ENCODE assay signal across 23 cellular contexts in the genomic region with DNA sequence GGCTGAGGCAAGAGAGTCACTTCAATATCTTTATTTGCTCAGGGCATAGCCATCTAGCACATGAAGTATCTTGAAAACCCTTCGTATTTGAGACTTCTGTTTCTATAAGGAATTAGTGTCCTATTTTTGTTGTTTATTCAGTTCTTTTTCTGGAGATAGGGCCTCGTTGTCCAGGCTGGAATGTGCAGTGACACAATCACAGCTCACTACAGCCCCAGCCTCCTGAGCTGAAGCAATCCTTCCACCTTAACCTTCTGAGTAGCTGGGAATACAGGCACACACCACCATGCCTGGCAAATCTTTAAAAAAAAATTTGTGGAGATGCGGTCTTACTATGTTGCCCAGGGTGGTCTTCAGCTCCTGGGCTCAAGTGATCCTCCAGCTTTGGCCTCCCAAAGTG. TPM values are rescaled to one million over a fixed set of nuclear protein-coding genes. Genes with fewer than 3 reads are reported as not detected.
DNase-seq lines count a peak whose midpoint lies in the region; ATAC-seq, FAIRE-seq and TF ChIP-seq lines count a peak whose summit lies in the region.
"Had no signal": no experiment of that assay in that cellular context is flagged by ENCODE, and none has a peak within 500 bp of the region (broad histone marks: within the 10 kb centered on the region; RNA-seq: fewer than 3 reads in every experiment).

No MANE protein-coding gene starts in this region.

- ATAC-seq in HepG2 (peak; percentile 69), right lobe of liver (no peak)
- ATAC-seq: A549 had no signal

- H3K9ac ChIP-seq in HepG2 (ENCODE audit: insufficient read depth, low read depth, low read length): no peak overlapping the region
- H3K9ac ChIP-seq in mesenchymal stem cell (ENCODE audit: low read length): no peak overlapping the region
- H3K9ac ChIP-seq: GM23248 had no signal

- no peak overlapping the region for H3K23ac ChIP-seq in mesenchymal stem cell (ENCODE audit: low read length in 2 of 2)

- H3K14ac ChIP-seq in mesenchymal stem cell (ENCODE audit: low read length in 2 of 2): no peak overlapping the region

- H2BK120ac ChIP-seq in mesenchymal stem cell (ENCODE audit: low read depth, low read length): no peak overlapping the region

- H2AFZ ChIP-seq in HepG2 (ENCODE audit: low read length) (no peak overlapping the region), mesenchymal stem cell (ENCODE audit: low read depth, low read length) (no peak overlapping the region)
- H2AFZ ChIP-seq: GM23248 had no signal

- H4K91ac ChIP-seq in mesenchymal stem cell (ENCODE audit: low read length): no peak overlapping the region

- H3K4me3 Mint-ChIP-seq in activated CD4-positive, alpha-beta T cell treated with anti-CD3 and anti-CD28 coated beads, Interleukin-2, amount 10 ng/mL, durations not matched to agents 7 days and 5 days: no peak overlapping the region
- no peak overlapping the region for H3K4me3 Mint-ChIP-seq in immature natural killer cell
- H3K4me3 Mint-ChIP-seq: CD4-positive, alpha-beta T cell; IgD-negative memory B cell had no signal

- H2AK5ac ChIP-seq in mesenchymal stem cell (ENCODE audit: low read length, severe bottlenecking): no peak overlapping the region

- no peaks in the 10 kb centered on the region for H3K4me1 Mint-ChIP-seq in activated CD4-positive, alpha-beta T cell treated with anti-CD3 and anti-CD28 coated beads, Interleukin-2, amount 10 ng/mL, durations not matched to agents 7 days and 5 days
- peaks cover 14 to 41% of the 10 kb centered on the region in 2 donors for H3K4me1 Mint-ChIP-seq in immature natural killer cell

- no peaks in the 10 kb centered on the region for H4K20me1 ChIP-seq in HepG2 (ENCODE audit: insufficient read depth, low read length)

- in situ Hi-C loops in HepG2 (cut with HindIII; ENCODE audit: extremely low pct_ligation_motif_present, low pct_unique_long_range_greater_than_20kb): no loop called here

- peaks cover 20% of the 10 kb centered on the region; the same call in 1 of the 2 replicates for H3K4me1 ChIP-seq in HepG2 (ENCODE audit: insufficient read depth, low read length)
- no peaks in the 10 kb centered on the region for H3K4me1 ChIP-seq in right lobe of liver
- no peaks in the 10 kb centered on the region for H3K4me1 ChIP-seq in mesenchymal stem cell (ENCODE audit: control insufficient read depth, insufficient read depth, low read depth, low read length)
- H3K4me1 ChIP-seq: A549, Caco-2, HAP-1 had no signal

- H3K27me3 ChIP-seq in HepG2 (ENCODE audit: control insufficient read depth in 1 of 2, insufficient read depth in 2 of 2, low read length in 2 of 2) (no peaks in the 10 kb centered on the region), right lobe of liver (no peaks in the 10 kb centered on the region), mesenchymal stem cell (ENCODE audit: control insufficient read depth in 1 of 2, insufficient read depth in 1 of 2, low read length in 2 of 2) (no peaks in the 10 kb centered on the region)

- no peak overlapping the region for H3K4ac ChIP-seq in mesenchymal stem cell (ENCODE audit: low read depth in 1 of 2, low read length in 2 of 2)

- POLR2A ChIA-PET in HepG2 (lab: Yijun Ruan, JAX): no interaction called here
- POLR2A ChIA-PET in activated CD4-positive, alpha-beta T cell treated with anti-CD3 and anti-CD28 coated beads, Interleukin-2, amount 10 ng/mL, durations not matched to agents 7 days and 5 days (lab: Charles Lee): no interaction called here

- peaks cover 9% of the 10 kb centered on the region for H3K9me3 Mint-ChIP-seq in activated CD4-positive, alpha-beta T cell treated with anti-CD3 and anti-CD28 coated beads, Interleukin-2, amount 10 ng/mL, durations not matched to agents 7 days and 5 days
- H3K9me3 Mint-ChIP-seq in immature natural killer cell: peaks cover 5 to 26% (median 17%) of the 10 kb centered on the region in 6 donors

- H3K36me3 ChIP-seq in HepG2 (replicated peaks in 1 of 2; ENCODE audit: control insufficient read depth in 1 of 2, insufficient read depth in 2 of 2, low read length in 2 of 2) (peaks cover 0 to 2% of the 10 kb centered on the region in 2 experiments; a peak in 2 of 5 replicates), right lobe of liver (no peaks in the 10 kb centered on the region), mesenchymal stem cell (ENCODE audit: control insufficient read depth in 1 of 2, insufficient read depth in 2 of 2, low read depth in 1 of 2, low read length in 2 of 2) (peaks cover 3 to 4% of the 10 kb centered on the region in 2 experiments)
- H3K36me3 ChIP-seq: HAP-1 had no signal

- BruUV-seq in HepG2 (replicated peaks; lab: Mats Ljungman, UMichigan): no TSS peak

- no peak overlapping the region for H4K8ac ChIP-seq in mesenchymal stem cell (ENCODE audit: low read length)

- CTCF ChIA-PET in HepG2 (lab: Yijun Ruan, JAX; ENCODE audit: low intra/inter-chr PET ratio, low total read pairs): no interaction called here
- CTCF ChIA-PET in activated CD4-positive, alpha-beta T cell treated with anti-CD3 and anti-CD28 coated beads, Interleukin-2, amount 10 ng/mL, durations not matched to agents 7 days and 5 days (lab: Charles Lee): interaction anchor here (1.0 kb wide), 1 partner anchor 22 kb away, joined by 3 read pairs; no protein-coding TSS in a partner anchor

- H2BK5ac ChIP-seq in mesenchymal stem cell (ENCODE audit: low read depth, low read length, poor library complexity, severe bottlenecking): no peak overlapping the region

- no peak overlapping the region for H2BK15ac ChIP-seq in mesenchymal stem cell (ENCODE audit: low read depth, poor library complexity, severe bottlenecking)

- peaks cover 50% of the 10 kb centered on the region for H3K79me2 ChIP-seq in HepG2 (ENCODE audit: insufficient read depth, low read length)

- no peak overlapping the region for H3K4me2 ChIP-seq in HepG2 (ENCODE audit: low read depth, low read length)
- H3K4me2 ChIP-seq in mesenchymal stem cell (ENCODE audit: low read length, poor library complexity, severe bottlenecking): no peak overlapping the region
- H3K4me2 ChIP-seq: A549 had no signal

- H3K9me3 ChIP-seq in HepG2 (ENCODE audit: low read length): peaks cover 34% of the 10 kb centered on the region
- peaks cover 0 to 10% (median 0%) of the 10 kb centered on the region in 4 donors for H3K9me3 ChIP-seq in right lobe of liver
- H3K9me3 ChIP-seq in mesenchymal stem cell (ENCODE audit: control insufficient read depth, low read length): peaks cover 40% of the 10 kb centered on the region

- TF ChIP-seq RAD21 in HepG2 (CRISPR knock-in tag; IDR thresholded peaks at IDR 0.05): no peak

- intact Hi-C loops in HepG2 (cut with micrococcal nuclease; ENCODE audit: unreplicated experiment): no loop called here
- intact Hi-C loops in right lobe of liver (cut with DNase I): no loop called here

- H3K27ac ChIP-seq in HepG2 (ENCODE audit: extremely low read length, insufficient read depth, low read length) (no peak overlapping the region), right lobe of liver (no peak overlapping the region), mesenchymal stem cell (ENCODE audit: low read length, poor library complexity, severe bottlenecking) (no peak overlapping the region)
- H3K27ac ChIP-seq: 22Rv1, A549, C4-2B, GM23248, HL-60 had no signal

- FAIRE-seq in HepG2 (lab: Jason Lieb, UNC): no peak
- FAIRE-seq: A549, D721Med, G401.6, GM12891, GM19239 had no signal

- TF ChIP-seq POLR2A in HepG2 (IDR thresholded peaks at IDR 0.05; ENCODE audit: insufficient read depth in 1 of 2, low read depth in 2 of 2, low read length in 2 of 2) (no peak), right lobe of liver (IDR thresholded peaks at IDR 0.05) (no peak)

- DNase-seq in HepG2 (ENCODE audit: low spot score): peak; percentile 18
- no peak for DNase-seq in right lobe of liver
- peak; percentile 53 for DNase-seq in choroid plexus epithelial cell (ENCODE audit: low read depth)
- DNase-seq in mesenchymal stem cell: peak; percentile 47
- no peak for DNase-seq in activated CD4-positive, alpha-beta T cell treated with anti-CD3 and anti-CD28 coated beads, Interleukin-2, amount 10 ng/mL, durations not matched to agents 7 days and 5 days
- DNase-seq in immature natural killer cell: no peak
- DNase-seq in activated T-cell treated with anti-CD3 and anti-CD28 coated beads, Interleukin-2, amount 50 U/mL, for 48 hours: no peak
- DNase-seq: AML-193; Caco-2; CD4-positive, alpha-beta T cell; GM23248 had no signal

- H2BK12ac ChIP-seq in mesenchymal stem cell (ENCODE audit: low read length in 2 of 2): no peak overlapping the region

- WGBS in HepG2 (ENCODE audit: low lambda C conversion rate): 75% methylated on average over 3 of the region's 3 CpGs
- WGBS in right lobe of liver (ENCODE audit: insufficient coverage, low coverage, low lambda C conversion rate, missing lambda C conversion rate): 76% methylated on average over 3 of the region's 3 CpGs
- 77% methylated on average over 2 of the region's 3 CpGs for WGBS in mesenchymal stem cell

- no peak overlapping the region for H3K27ac Mint-ChIP-seq in activated CD4-positive, alpha-beta T cell treated with anti-CD3 and anti-CD28 coated beads, Interleukin-2, amount 10 ng/mL, durations not matched to agents 7 days and 5 days
- no peak overlapping the region for H3K27ac Mint-ChIP-seq in immature natural killer cell
- H3K27ac Mint-ChIP-seq: CD4-positive, alpha-beta T cell; IgD-negative memory B cell had no signal

- TF ChIP-seq EP300 in HepG2 (IDR thresholded peaks at IDR 0.05; ENCODE audit: low read depth in 2 of 2, low read length in 2 of 2): no peak
- no peak for TF ChIP-seq EP300 in HepG2 (CRISPR knock-in tag; IDR thresholded peaks at IDR 0.05; ENCODE audit: borderline replicate concordance)

- H3K4me3 ChIP-seq in HepG2 (replicated peaks in 1 of 3; ENCODE audit: insufficient read depth in 1 of 3, low read depth in 2 of 3, low read length in 3 of 3): no peak overlapping the region
- H3K4me3 ChIP-seq in right lobe of liver: no peak overlapping the region
- H3K4me3 ChIP-seq in choroid plexus epithelial cell (ENCODE audit: low read depth, low read length): no peak overlapping the region
- H3K4me3 ChIP-seq in mesenchymal stem cell (ENCODE audit: insufficient read depth in 1 of 2, low read depth in 1 of 2, low read length in 2 of 2): no peak overlapping the region
- H3K4me3 ChIP-seq: A549, GM23248, HAP-1 had no signal

- no peaks in the 10 kb centered on the region for H3K27me3 Mint-ChIP-seq in activated CD4-positive, alpha-beta T cell treated with anti-CD3 and anti-CD28 coated beads, Interleukin-2, amount 10 ng/mL, durations not matched to agents 7 days and 5 days
- peaks cover 0 to 6% (median 2%) of the 10 kb centered on the region in 3 donors for H3K27me3 Mint-ChIP-seq in immature natural killer cell (ENCODE audit: low read depth in 3 of 3)
- H3K27me3 Mint-ChIP-seq: CD4-positive, alpha-beta T cell; IgD-negative memory B cell had no signal

- peaks cover 31% of the 10 kb centered on the region for H3K36me3 Mint-ChIP-seq in activated CD4-positive, alpha-beta T cell treated with anti-CD3 and anti-CD28 coated beads, Interleukin-2, amount 10 ng/mL, durations not matched to agents 7 days and 5 days (ENCODE audit: low read depth)
- H3K36me3 Mint-ChIP-seq in immature natural killer cell: peaks cover 12 to 27% (median 23%) of the 10 kb centered on the region in 3 donors

- peaks cover 19% of the 10 kb centered on the region for H3K79me1 ChIP-seq in mesenchymal stem cell (replicated peaks; ENCODE audit: low read length, poor library complexity, severe bottlenecking)

- TF ChIP-seq CTCF in HepG2 (CRISPR knock-in tag; IDR thresholded peaks at IDR 0.05) (no peak), right lobe of liver (IDR thresholded peaks at IDR 0.05) (no peak), choroid plexus epithelial cell (conservative IDR thresholded peaks at IDR 0.05; ENCODE audit: low read depth, low read length) (no peak)

- no peak overlapping the region for H3K18ac ChIP-seq in mesenchymal stem cell (ENCODE audit: low read depth in 1 of 2, low read length in 2 of 2)

RNA-seq across cellular contexts. Expression of a gene that starts 50.6 kb away (rescaled TPM):
- total RNA-seq in HepG2 (2016; rRNA removed; fragmentation: Illumina TruSeq; extraction: Trizol) (149 and 231 TPM in 2 replicates), right lobe of liver (10 to 100 TPM; 18.7 to 61.8 (median 24.9) TPM)
- 39.6 and 43.9 TPM in 2 replicates for total RNA-seq in HepG2 (2016; cell fraction: cytosol; rRNA removed; fragmentation: Illumina TruSeq; extraction: Trizol; ENCODE audit: low read depth)
- 153 and 232 TPM in 2 replicates for total RNA-seq in HepG2 (2016; cell fraction: insoluble cytoplasmic fraction; rRNA removed; fragmentation: Illumina TruSeq; extraction: Trizol)
- 53.1 and 54.7 TPM in 2 replicates for total RNA-seq in HepG2 (2016; cell fraction: membrane; rRNA removed; fragmentation: Illumina TruSeq; extraction: Trizol)
- total RNA-seq in HepG2 (2016; cell fraction: nucleus; rRNA removed; fragmentation: Illumina TruSeq; extraction: Trizol): 116 and 118 TPM in 2 replicates
- polyA plus RNA-seq in HepG2 (2011; rRNA removed) (40.8 and 60.6 TPM in 2 replicates), immature natural killer cell (100 to 1,000 TPM in 1 of 3 donors, 10 to 100 TPM in 2; 66.7 to 133 (median 71.1) TPM)
- polyA plus RNA-seq in HepG2 (2011; cell fraction: cytosol; rRNA removed): 29.9 and 42.7 TPM in 2 replicates
- polyA plus RNA-seq in HepG2 (2011; cell fraction: nucleus; rRNA removed): 12.9 and 15.9 TPM in 2 replicates
- 64.5 and 66.6 TPM in 2 replicates for polyA plus RNA-seq in HepG2 (2012)
- 24.0 and 25.1 TPM in 2 replicates for polyA plus RNA-seq in HepG2 (2016; cell fraction: cytosol; fragmentation: Illumina TruSeq; extraction: Trizol; ENCODE audit: low read depth)
- 189 and 200 TPM in 2 replicates for polyA plus RNA-seq in HepG2 (2016; cell fraction: insoluble cytoplasmic fraction; fragmentation: Illumina TruSeq; extraction: Trizol; ENCODE audit: low read depth)
- polyA plus RNA-seq in HepG2 (2016; cell fraction: membrane; fragmentation: Illumina TruSeq; extraction: Trizol; ENCODE audit: low read depth): 30.2 and 33.4 TPM in 2 replicates
- 70.5 and 71.9 TPM in 2 replicates for polyA plus RNA-seq in HepG2 (2016; cell fraction: nucleus; fragmentation: Illumina TruSeq; extraction: Trizol; ENCODE audit: insufficient read depth, low read depth)
- polyA minus RNA-seq in HepG2 (2011; rRNA and poly(A)+ RNA removed; ENCODE audit: low replicate concordance): 13.9 and 20.3 TPM in 2 replicates
- polyA minus RNA-seq in HepG2 (2011; cell fraction: cytosol; rRNA and poly(A)+ RNA removed): 25.6 and 31.3 TPM in 2 replicates
- 114 and 131 TPM in 2 replicates for polyA minus RNA-seq in HepG2 (2011; cell fraction: nucleus; rRNA and poly(A)+ RNA removed)
- polyA plus RNA-seq in mesenchymal stem cell (2013, experiment 1 of 2): 45.7 TPM
- 46.5 TPM for polyA plus RNA-seq in mesenchymal stem cell (2013, experiment 2 of 2)
- total RNA-seq in activated CD4-positive, alpha-beta T cell treated with anti-CD3 and anti-CD28 coated beads, Interleukin-2, amount 10 ng/mL, durations not matched to agents 7 days and 5 days: 10 to 100 TPM; 56.1 to 56.2 TPM

RNA-seq across cellular contexts. Expression of a gene that starts 57.3 kb away (rescaled TPM):
- total RNA-seq in HepG2 (2016; rRNA removed; fragmentation: Illumina TruSeq; extraction: Trizol) (not detected in 2 replicates), right lobe of liver (not detected)
- total RNA-seq in HepG2 (2016; cell fraction: cytosol; rRNA removed; fragmentation: Illumina TruSeq; extraction: Trizol; ENCODE audit: low read depth): not detected in 2 replicates
- 0.09 TPM in 1 of 2 replicates, not detected in the other for total RNA-seq in HepG2 (2016; cell fraction: insoluble cytoplasmic fraction; rRNA removed; fragmentation: Illumina TruSeq; extraction: Trizol)
- total RNA-seq in HepG2 (2016; cell fraction: membrane; rRNA removed; fragmentation: Illumina TruSeq; extraction: Trizol): not detected in 2 replicates
- total RNA-seq in HepG2 (2016; cell fraction: nucleus; rRNA removed; fragmentation: Illumina TruSeq; extraction: Trizol): 0.03 and 0.06 TPM in 2 replicates
- polyA plus RNA-seq in HepG2 (2011; rRNA removed) (0.03 TPM in 1 of 2 replicates, not detected in the other), immature natural killer cell (not detected)
- not detected in 2 replicates for polyA plus RNA-seq in HepG2 (2011; cell fraction: cytosol; rRNA removed)
- 0.05 and 0.10 TPM in 2 replicates for polyA plus RNA-seq in HepG2 (2011; cell fraction: nucleus; rRNA removed)
- not detected in 2 replicates for polyA plus RNA-seq in HepG2 (2012)
- polyA plus RNA-seq in HepG2 (2016; cell fraction: cytosol; fragmentation: Illumina TruSeq; extraction: Trizol; ENCODE audit: low read depth): not detected in 2 replicates
- not detected in 2 replicates for polyA plus RNA-seq in HepG2 (2016; cell fraction: insoluble cytoplasmic fraction; fragmentation: Illumina TruSeq; extraction: Trizol; ENCODE audit: low read depth)
- polyA plus RNA-seq in HepG2 (2016; cell fraction: membrane; fragmentation: Illumina TruSeq; extraction: Trizol; ENCODE audit: low read depth): not detected in 2 replicates
- polyA plus RNA-seq in HepG2 (2016; cell fraction: nucleus; fragmentation: Illumina TruSeq; extraction: Trizol; ENCODE audit: insufficient read depth, low read depth): not detected in 2 replicates
- 0.04 TPM in 1 of 2 replicates, not detected in the other for polyA minus RNA-seq in HepG2 (2011; rRNA and poly(A)+ RNA removed; ENCODE audit: low replicate concordance)
- not detected in 2 replicates for polyA minus RNA-seq in HepG2 (2011; cell fraction: cytosol; rRNA and poly(A)+ RNA removed)
- polyA minus RNA-seq in HepG2 (2011; cell fraction: nucleus; rRNA and poly(A)+ RNA removed): 0.37 and 0.52 TPM in 2 replicates
- polyA plus RNA-seq in mesenchymal stem cell (2013, experiment 1 of 2): 0.01 TPM
- polyA plus RNA-seq in mesenchymal stem cell (2013, experiment 2 of 2): 0.01 TPM
- total RNA-seq in activated CD4-positive, alpha-beta T cell treated with anti-CD3 and anti-CD28 coated beads, Interleukin-2, amount 10 ng/mL, durations not matched to agents 7 days and 5 days: not detected
- total RNA-seq: CD4-positive, alpha-beta T cell; HT1080 had no signal
- polyA plus RNA-seq: BJ, GM23248, IgD-negative memory B cell had no signal

Comparison
In these comparisons a context has a peak if more than half of its experiments do, and no peak if none do; other contexts are left out.
1. DNase-seq: peak in HepG2 (single experiment), choroid plexus epithelial cell (single experiment) and mesenchymal stem cell (single experiment); none in right lobe of liver (0 of 3), activated CD4-positive, alpha-beta T cell treated with anti-CD3 and anti-CD28 coated beads, Interleukin-2, amount 10 ng/mL, durations not matched to agents 7 days and 5 days (single experiment), immature natural killer cell (0 of 3) and activated T-cell treated with anti-CD3 and anti-CD28 coated beads, Interleukin-2, amount 50 U/mL, for 48 hours (0 of 2).